Comparison of ENCODE assay signal across 13 cellular contexts in genomic region chr6:39061182-39061581, GRCh38. TPM values are rescaled to one million over a fixed set of nuclear protein-coding genes. Genes with fewer than 3 reads are reported as not detected.
"Had no signal": no experiment of that assay in that cellular context is flagged by ENCODE, and none has a peak within 500 bp of the region (broad histone marks: within the 10 kb centered on the region; RNA-seq: fewer than 3 reads in every experiment).

No MANE protein-coding gene starts in this region.

- ATAC-seq: activated CD4-positive, CD25-positive, alpha-beta regulatory T cell treated with anti-CD3 and anti-CD28 coated beads, Interleukin-2, amount 50 U/mL, for 24 hours; activated T-helper 17 cell treated with anti-CD3 and anti-CD28 coated beads, Interleukin-2, amount 50 U/mL, for 72 hours; stimulated activated memory B cell treated with anti-CD40 and anti-IgM and Interleukin-4, amounts not matched to agents 10 μg/mL and 1 μg/mL and 100 μg/mL, for 72 hours had no signal

- DNase-seq: activated naive CD4-positive, alpha-beta T cell treated with anti-CD3 and anti-CD28 coated beads for 36 hours; endodermal cell; heart right ventricle; left cardiac atrium; naive B cell; retina had no signal

- H3K4me3 ChIP-seq: ascending aorta, breast epithelium, heart right ventricle had no signal

RNA-seq across cellular contexts. Expression of gene GLP1R, which starts 12.6 kb away (rescaled TPM):
- total RNA-seq: activated T-helper 17 cell treated with anti-CD3 and anti-CD28 coated beads, Interleukin-2, amount 50 U/mL, for 72 hours; ascending aorta; dermis microvascular lymphatic vessel endothelial cell; epithelial cell of proximal tubule had no signal
